Comparison of ENCODE assay signal across 29 cellular contexts in the genomic region with DNA sequence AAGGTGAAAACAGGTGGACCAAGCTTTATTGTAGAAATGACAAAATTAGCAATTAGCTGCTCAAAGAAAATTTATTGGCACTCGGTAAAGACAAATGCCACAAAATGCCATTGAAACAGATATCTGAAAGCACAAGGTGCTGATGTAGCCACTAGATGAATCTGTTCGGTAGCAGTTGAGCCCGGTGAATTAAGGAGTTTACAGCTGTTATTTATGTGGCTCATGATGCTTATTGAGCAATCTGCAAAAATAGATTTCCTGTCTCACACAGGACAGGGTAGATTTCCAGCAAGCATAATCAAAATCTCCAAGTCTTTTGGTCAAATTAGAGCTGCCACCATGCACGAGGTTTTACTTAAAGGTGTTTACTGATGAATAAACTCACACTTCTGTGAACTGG.
"Had no signal": no experiment of that assay in that cellular context is flagged by ENCODE, and none has a peak within 500 bp of the region (broad histone marks: within the 10 kb centered on the region; RNA-seq: fewer than 3 reads in every experiment).

No MANE protein-coding gene starts in this region.

- H3K4me3 Mint-ChIP-seq: activated CD4-positive, alpha-beta memory T cell treated with anti-CD3 and anti-CD28 coated beads for 36 hours; activated CD4-positive, alpha-beta T cell treated with anti-CD3 and anti-CD28 coated beads, Interleukin-2, amount 10 ng/mL, durations not matched to agents 7 days and 5 days; activated naive CD4-positive, alpha-beta T cell treated with anti-CD3 and anti-CD28 coated beads for 36 hours; activated naive CD8-positive, alpha-beta T cell; activated T-helper 17 cell treated with anti-CD3 and anti-CD28 coated beads, Interleukin-2, amount 50 U/mL, for 72 hours had no signal

- H3K4me3 ChIP-seq: SJCRH30 had no signal

- ATAC-seq: activated T-helper 17 cell treated with anti-CD3 and anti-CD28 coated beads, Interleukin-2, amount 50 U/mL, for 72 hours; Panc1 had no signal

- DNase-seq: activated CD4-positive, alpha-beta memory T cell treated with anti-CD3 and anti-CD28 coated beads for 36 hours; activated CD4-positive, alpha-beta T cell treated with anti-CD3 and anti-CD28 coated beads, Interleukin-2, amount 10 ng/mL, durations not matched to agents 7 days and 5 days; activated CD4-positive, CD25-positive, alpha-beta regulatory T cell; activated CD8-positive, alpha-beta memory T cell treated with anti-CD3 and anti-CD28 coated beads for 24 hours; activated gamma-delta T cell; activated naive CD4-positive, alpha-beta T cell treated with anti-CD3 and anti-CD28 coated beads for 36 hours; activated T-cell treated with anti-CD3 and anti-CD28 coated beads, Interleukin-2, amount 50 U/mL, for 48 hours; anterior cingulate cortex; KBM-7; MV-4-11; NCI-H1092 treated with DMSO at 0.1 percent for 48 hours; NCI-H1417 treated with DMSO at 0.1 percent for 48 hours; NCI-H1694 treated with DMSO at 0.1 percent for 48 hours; NCI-H2029 treated with DMSO at 0.1 percent for 48 hours; NCI-H345; NCI-H510A; NCI-H526 treated with DMSO at 0.1 percent for 48 hours; NCI-H82; NK-92 treated with Interleukin-12 subunit alpha and Interleukin-12 subunit beta, amount 100 ng/mL, for 24 hours; OCI-M1; Right ventricle myocardium superior; SJCRH30; SK-N-SH; T-helper 1 cell had no signal

- H3K27me3 ChIP-seq: SJCRH30 had no signal

- H3K9ac ChIP-seq: SK-N-SH had no signal

- H3K9me2 ChIP-seq: SK-N-SH had no signal

- H3K4me1 Mint-ChIP-seq: activated CD4-positive, alpha-beta T cell treated with anti-CD3 and anti-CD28 coated beads, Interleukin-2, amount 10 ng/mL, durations not matched to agents 7 days and 5 days; activated T-helper 17 cell treated with anti-CD3 and anti-CD28 coated beads, Interleukin-2, amount 50 U/mL, for 72 hours had no signal

- H3K27me3 Mint-ChIP-seq: activated CD4-positive, alpha-beta memory T cell treated with anti-CD3 and anti-CD28 coated beads for 36 hours; activated naive CD8-positive, alpha-beta T cell; activated T-helper 17 cell treated with anti-CD3 and anti-CD28 coated beads, Interleukin-2, amount 50 U/mL, for 72 hours had no signal

- H3K9me3 Mint-ChIP-seq: activated CD4-positive, alpha-beta memory T cell treated with anti-CD3 and anti-CD28 coated beads for 36 hours; activated CD4-positive, alpha-beta T cell treated with anti-CD3 and anti-CD28 coated beads, Interleukin-2, amount 10 ng/mL, durations not matched to agents 7 days and 5 days; activated naive CD4-positive, alpha-beta T cell treated with anti-CD3 and anti-CD28 coated beads for 36 hours; activated T-helper 17 cell treated with anti-CD3 and anti-CD28 coated beads, Interleukin-2, amount 50 U/mL, for 72 hours had no signal

- H3K27ac ChIP-seq: RWPE1, SJCRH30, VCaP had no signal

- H3K27ac Mint-ChIP-seq: activated CD4-positive, alpha-beta memory T cell treated with anti-CD3 and anti-CD28 coated beads for 36 hours; activated CD4-positive, alpha-beta T cell treated with anti-CD3 and anti-CD28 coated beads, Interleukin-2, amount 10 ng/mL, durations not matched to agents 7 days and 5 days; activated naive CD4-positive, alpha-beta T cell treated with anti-CD3 and anti-CD28 coated beads for 36 hours; activated naive CD8-positive, alpha-beta T cell; activated T-helper 17 cell treated with anti-CD3 and anti-CD28 coated beads, Interleukin-2, amount 50 U/mL, for 72 hours had no signal

- H3K4me1 ChIP-seq: SJCRH30 had no signal

- H3K36me3 ChIP-seq: SJCRH30 had no signal

- H3K4me2 ChIP-seq: SK-N-SH had no signal

- H3K36me3 Mint-ChIP-seq: activated CD4-positive, alpha-beta memory T cell treated with anti-CD3 and anti-CD28 coated beads for 36 hours; activated naive CD8-positive, alpha-beta T cell had no signal

- H3K9me3 ChIP-seq: SJCRH30, SK-N-SH had no signal
